Comparison of ENCODE assay signal across 8 cellular contexts in the genomic region with DNA sequence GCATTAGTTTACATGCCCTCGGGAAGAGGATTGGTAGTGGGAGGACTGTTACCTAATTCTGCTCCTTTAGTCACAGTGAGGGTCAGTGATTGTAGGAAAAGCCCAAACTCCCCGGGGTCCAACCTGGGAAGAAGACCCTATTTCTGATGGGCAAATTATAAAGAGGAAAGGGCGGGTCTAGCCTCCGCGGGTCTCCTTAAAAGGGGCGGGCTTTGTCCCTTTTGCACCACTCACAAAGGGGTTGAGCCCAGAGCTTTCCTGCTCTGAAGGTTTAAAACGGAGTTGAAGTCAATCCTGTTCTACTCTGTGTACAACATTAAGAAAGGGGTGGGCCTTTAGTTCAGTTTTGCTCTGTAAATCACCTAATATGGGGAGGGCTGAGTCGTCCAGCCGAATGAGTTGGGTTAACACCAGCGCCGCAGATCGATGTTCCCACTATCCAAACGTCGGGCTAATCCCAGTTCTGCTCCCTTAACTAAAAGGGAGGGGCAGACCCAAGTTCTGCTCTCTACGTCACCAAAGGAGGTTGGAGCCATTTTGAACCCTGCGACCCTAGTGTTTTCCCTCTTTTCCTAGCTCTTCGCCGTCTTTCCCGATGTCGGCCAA. TPM values are rescaled to one million over a fixed set of nuclear protein-coding genes. Genes with fewer than 3 reads are reported as not detected.
A peak's percentile ranks its signal among the peaks of the same experiment; 100 is the strongest.
DNase-seq lines count a peak whose midpoint lies in the region; ATAC-seq and TF ChIP-seq lines count a peak whose summit lies in the region.

No MANE protein-coding gene starts in this region.

- H2BK15ac ChIP-seq in mesendoderm (replicated peaks; ENCODE audit: low read depth), result no peak overlapping the region

- H2BK120ac ChIP-seq in mesendoderm (ENCODE audit: low read depth, low read length), result no peak overlapping the region

- H3K36me3 ChIP-seq in GM06990 (ENCODE audit: control insufficient read depth, insufficient read depth, low read length), result peaks cover 9% of the 10 kb centered on the region; the same call in 1 of the 2 replicates
- H3K36me3 ChIP-seq in mesendoderm (ENCODE audit: control insufficient read depth, insufficient read depth, low read length), result peaks cover 1% of the 10 kb centered on the region
- H3K36me3 ChIP-seq in upper lobe of right lung, result peaks cover 20% of the 10 kb centered on the region

- no peak for DNase-seq in GM06990 (ENCODE audit: extremely low read depth, insufficient read length)
- DNase-seq in HL-60 (ENCODE audit: low read depth in 1 of 2, low spot score in 1 of 2), result no peak
- no peak for DNase-seq in choroid plexus epithelial cell (ENCODE audit: low read depth)
- DNase-seq in mesendoderm, result no peak
- DNase-seq in upper lobe of right lung, result no peak
- DNase-seq in GM19240 (ENCODE audit: insufficient read length, low spot score), result no peak

- H2BK5ac ChIP-seq in mesendoderm (ENCODE audit: low read length), result peak overlapping the region; percentile 68

- no peak for ATAC-seq in upper lobe of right lung
- no peak for ATAC-seq in HG02571 (IDR thresholded peaks at IDR 0.05; ENCODE audit: unreplicated experiment)

- H3K18ac ChIP-seq in mesendoderm (ENCODE audit: low read length), result peak overlapping the region; percentile 47

- intact Hi-C loops in upper lobe of right lung (cut with DNase I), result no loop called here

- H3K27ac ChIP-seq in HL-60 (replicated peaks) (peak overlapping the region; percentile 86), mesendoderm (ENCODE audit: low read depth, low read length) (peak overlapping the region; percentile 89), upper lobe of right lung (peak overlapping the region; percentile 98)

- no peak overlapping the region for H3K23ac ChIP-seq in mesendoderm (ENCODE audit: low read length)

- TF ChIP-seq CTCF in GM06990 (IDR thresholded peaks at IDR 0.05; ENCODE audit: insufficient read depth, low read length, poor library complexity, severe bottlenecking), result no peak
- TF ChIP-seq CTCF in HL-60 (IDR thresholded peaks at IDR 0.05; ENCODE audit: insufficient read depth, low read length), result no peak
- no peak for TF ChIP-seq CTCF in choroid plexus epithelial cell (conservative IDR thresholded peaks at IDR 0.05; ENCODE audit: low read depth, low read length)
- no peak for TF ChIP-seq CTCF in upper lobe of right lung (IDR thresholded peaks at IDR 0.05)

- WGBS in mesendoderm (ENCODE audit: extremely low coverage, insufficient coverage, low lambda C conversion rate), result no CpG with 5 or more reads among the region's 20 CpGs

- H2AK5ac ChIP-seq in mesendoderm (ENCODE audit: low read length), result no peak overlapping the region

- peaks cover 25% of the 10 kb centered on the region for H3K79me1 ChIP-seq in mesendoderm (ENCODE audit: low read length)

- peak overlapping the region; percentile 40 for H4K5ac ChIP-seq in mesendoderm (ENCODE audit: low read length)

- H3K4me2 ChIP-seq in mesendoderm (ENCODE audit: low read length), result peak overlapping the region; percentile 77

- H3K9me3 ChIP-seq in upper lobe of right lung, result no peaks in the 10 kb centered on the region

- H3K79me2 ChIP-seq in mesendoderm (ENCODE audit: control insufficient read depth, insufficient read depth, low read length), result peaks cover 37% of the 10 kb centered on the region

- H4K8ac ChIP-seq in mesendoderm (ENCODE audit: low read depth, low read length), result no peak overlapping the region

- peak overlapping the region; percentile 91 for H3K56ac ChIP-seq in mesendoderm (ENCODE audit: low read length)

- no peaks in the 10 kb centered on the region for H3K27me3 ChIP-seq in GM06990 (replicated peaks; ENCODE audit: control insufficient read depth, insufficient read depth, low read length)
- no peaks in the 10 kb centered on the region for H3K27me3 ChIP-seq in HL-60 (ENCODE audit: insufficient read depth, poor library complexity, severe bottlenecking)
- H3K27me3 ChIP-seq in mesendoderm (ENCODE audit: insufficient read depth, low read length, poor library complexity), result no peaks in the 10 kb centered on the region
- no peaks in the 10 kb centered on the region for H3K27me3 ChIP-seq in upper lobe of right lung

- H3K9ac ChIP-seq in mesendoderm (ENCODE audit: low read length), result peak overlapping the region; percentile 88

- H3K4me1 ChIP-seq in mesendoderm (ENCODE audit: control insufficient read depth, low read depth, low read length), result peaks cover 17% of the 10 kb centered on the region
- peaks cover 37% of the 10 kb centered on the region for H3K4me1 ChIP-seq in upper lobe of right lung

- peak; percentile 69 for TF ChIP-seq POLR2A in Raji (IDR thresholded peaks at IDR 0.05; ENCODE audit: insufficient read depth, low read depth, low read length)

- H3K4ac ChIP-seq in mesendoderm (ENCODE audit: low read depth, low read length), result peak overlapping the region; percentile 89

- H3K4me3 ChIP-seq in GM06990 (replicated peaks; ENCODE audit: low read depth, low read length), result peak overlapping the region; percentile 92
- peak overlapping the region; percentile 42 for H3K4me3 ChIP-seq in HL-60 (replicated peaks; ENCODE audit: insufficient read depth, low read length)
- H3K4me3 ChIP-seq in choroid plexus epithelial cell (ENCODE audit: low read depth, low read length), result peak overlapping the region; percentile 97
- peak overlapping the region; percentile 36 for H3K4me3 ChIP-seq in mesendoderm (ENCODE audit: low read length)
- H3K4me3 ChIP-seq in upper lobe of right lung, result peak overlapping the region; percentile 85

RNA-seq across cellular contexts. Expression of a gene that starts 0.9 kb away (rescaled TPM):
- polyA plus RNA-seq in mesendoderm (2013, experiment 1 of 2), result 90.3 TPM
- polyA plus RNA-seq in mesendoderm (2013, experiment 2 of 2), result 86.3 TPM
- total RNA-seq in upper lobe of right lung, result 44.6 TPM

RNA-seq across cellular contexts. Expression of a gene that starts 1.4 kb away (rescaled TPM):
- 55.5 TPM for polyA plus RNA-seq in mesendoderm (2013, experiment 1 of 2)
- polyA plus RNA-seq in mesendoderm (2013, experiment 2 of 2), result 53.7 TPM
- 53.0 TPM for total RNA-seq in upper lobe of right lung

RNA-seq across cellular contexts. Expression of a gene that starts 6.8 kb away (rescaled TPM):
- polyA plus RNA-seq in mesendoderm (2013, experiment 1 of 2), result 5.7 TPM
- polyA plus RNA-seq in mesendoderm (2013, experiment 2 of 2), result 5.3 TPM
- total RNA-seq in upper lobe of right lung, result 1,590 TPM

RNA-seq across cellular contexts. Expression of a gene that starts 12.7 kb away (rescaled TPM):
- polyA plus RNA-seq in mesendoderm (2013, experiment 1 of 2), result 51.4 TPM
- polyA plus RNA-seq in mesendoderm (2013, experiment 2 of 2), result 52.0 TPM
- total RNA-seq in upper lobe of right lung, result 100 TPM

RNA-seq across cellular contexts. Expression of a gene that starts 12.9 kb away (rescaled TPM):
- polyA plus RNA-seq in mesendoderm (2013, experiment 1 of 2), result 15.8 TPM
- polyA plus RNA-seq in mesendoderm (2013, experiment 2 of 2), result 14.7 TPM
- total RNA-seq in upper lobe of right lung, result 14.5 TPM

Comparison
In these comparisons a context has a peak if more than half of its experiments do, and no peak if none do; other contexts are left out.
1. H3K4me3 ChIP-seq: peak in every context shown above with its lines; median percentile 97 in choroid plexus epithelial cell; 92 in GM06990; 85 in upper lobe of right lung; 42 in HL-60; 36 in mesendoderm.